In genomic region chr11:73997120-73997772, GRCh38 we compare ENCODE assay signal across 1 cellular context.
TF ChIP-seq lines count a peak whose summit lies in the region.

No MANE protein-coding gene starts in this region.

TF ChIP-seq in SK-N-SH, 30 proteins besides CTCF, POLR2A, EP300 and RAD21:
- no peak for TF ChIP-seq EZH2phosphoT487 (IDR thresholded peaks at IDR 0.05; ENCODE audit: borderline replicate concordance, low read depth)
TF ChIP-seq in SK-N-SH: peak in this region for 0.
